ENCODE assay signal across 1 cellular context in genomic region chr7:134779741-134780065, GRCh38.
TF ChIP-seq lines count a peak whose summit lies in the region.

No MANE protein-coding gene starts in this region.

TF ChIP-seq in GM23338, 12 proteins besides CTCF, POLR2A, EP300 and RAD21 (continued from another document):
- TF ChIP-seq ZNF462 (CRISPR knock-in tag; IDR thresholded peaks at IDR 0.05), result no peak
- no peak for TF ChIP-seq ETS1 (IDR thresholded peaks at IDR 0.05)
- TF ChIP-seq NANOG (IDR thresholded peaks at IDR 0.05; ENCODE audit: borderline replicate concordance), result no peak
- no peak for TF ChIP-seq EZH2 (IDR thresholded peaks at IDR 0.05; ENCODE audit: low read depth, unreplicated experiment)
- no peak for TF ChIP-seq REST (IDR thresholded peaks at IDR 0.05; ENCODE audit: unreplicated experiment)
- no peak for TF ChIP-seq ZNF114 (CRISPR knock-in tag; IDR thresholded peaks at IDR 0.05)
- TF ChIP-seq ZNF331 (CRISPR knock-in tag; IDR thresholded peaks at IDR 0.05; ENCODE audit: low read depth), result no peak
- TF ChIP-seq CREB1 (CRISPR knock-in tag; IDR thresholded peaks at IDR 0.05; ENCODE audit: low read depth), result no peak
